Comparison of ENCODE assay signal across 10 cellular contexts in genomic region chr7:155669717-155670505, GRCh38. TPM values are rescaled to one million over a fixed set of nuclear protein-coding genes. Genes with fewer than 3 reads are reported as not detected.
DNase-seq lines count a peak whose midpoint lies in the region; ATAC-seq and TF ChIP-seq lines count a peak whose summit lies in the region.
"Had no signal": no experiment of that assay in that cellular context is flagged by ENCODE, and none has a peak within 500 bp of the region (broad histone marks: within the 10 kb centered on the region; RNA-seq: fewer than 3 reads in every experiment).

No MANE protein-coding gene starts in this region.

- H3K9me3 ChIP-seq in MG63 (no peaks in the 10 kb centered on the region), endodermal cell (ENCODE audit: control insufficient read depth, low read length) (no peaks in the 10 kb centered on the region)

- no peak for DNase-seq in CD14-positive monocyte (ENCODE audit: low spot score)
- DNase-seq in MG63, result peak; percentile 65
- DNase-seq in endodermal cell, result peak; percentile 82
- no peak for DNase-seq in memory B cell (ENCODE audit: low spot score in 2 of 2)
- no peak for DNase-seq in AML-193 (lab: John Stamatoyannopoulos, UW)
- no peak for DNase-seq in HEK293T (ENCODE audit: extremely low spot score)
- DNase-seq in ureter (ENCODE audit: low spot score), result no peak
- DNase-seq: dorsolateral prefrontal cortex; NK-92 treated with Interleukin-12 subunit alpha and Interleukin-12 subunit beta, amount 100 ng/mL, for 24 hours had no signal

- H3K36me3 ChIP-seq in MG63, result peaks cover 4% of the 10 kb centered on the region
- peaks cover 23% of the 10 kb centered on the region for H3K36me3 ChIP-seq in endodermal cell (ENCODE audit: control insufficient read depth, insufficient read depth, low read length)

- no peak overlapping the region for H3K4me3 ChIP-seq in MG63
- H3K4me3 ChIP-seq in endodermal cell (ENCODE audit: low read length), result no peak overlapping the region

- WGBS in endodermal cell (ENCODE audit: insufficient coverage in 1 of 2, insufficient read length in 1 of 2), 2 experiments, result 91 to 93% methylated on average over 7 to 11 of the region's 11 CpGs

- no peak overlapping the region for H3K27ac ChIP-seq in endodermal cell (ENCODE audit: low read depth, low read length)

- H3K4me1 Mint-ChIP-seq in CD14-positive monocyte (peaks cover 11% of the 10 kb centered on the region), endodermal cell (peaks cover 37% of the 10 kb centered on the region), memory B cell (peaks cover 28% of the 10 kb centered on the region)

- H3K27ac Mint-ChIP-seq in CD14-positive monocyte, result peak overlapping the region in 6 of 7 donors; percentile 9 to 60 (median 54)
- peak overlapping the region; percentile 80 for H3K27ac Mint-ChIP-seq in endodermal cell
- H3K27ac Mint-ChIP-seq in memory B cell, result peak overlapping the region; percentile 75

- no peak for TF ChIP-seq CTCF in CD14-positive monocyte (IDR thresholded peaks at IDR 0.05)
- no peak for TF ChIP-seq CTCF in endodermal cell (conservative IDR thresholded peaks at IDR 0.05)

- H3K27me3 Mint-ChIP-seq in CD14-positive monocyte (ENCODE audit: low read depth in 3 of 3) (no peaks in the 10 kb centered on the region), endodermal cell (ENCODE audit: insufficient read depth) (no peaks in the 10 kb centered on the region), memory B cell (no peaks in the 10 kb centered on the region)

- CTCF ChIA-PET in HEK293T (lab: Yijun Ruan, JAX), result no interaction called here

- POLR2A ChIA-PET in HEK293T (lab: Yijun Ruan, JAX), result interaction anchor here (1.0 to 1.2 kb wide), 1 partner anchor 26 kb away, joined by 3 to 4 read pairs; the partner anchor contains the start of gene RBM33

- no peak for ATAC-seq in memory B cell (ENCODE audit: low read depth)
- ATAC-seq in HG03025 (IDR thresholded peaks at IDR 0.05; ENCODE audit: low FRiP score, unreplicated experiment), result no peak

- H3K27me3 ChIP-seq in MG63, result no peaks in the 10 kb centered on the region
- H3K27me3 ChIP-seq in endodermal cell (ENCODE audit: control insufficient read depth, insufficient read depth, low read length, poor library complexity, severe bottlenecking), result no peaks in the 10 kb centered on the region
- H3K27me3 ChIP-seq: dorsolateral prefrontal cortex had no signal

- no peak overlapping the region for H3K9ac ChIP-seq in endodermal cell (ENCODE audit: extremely low read depth, low read length, poor library complexity, severe bottlenecking)

- H3K4me3 Mint-ChIP-seq in CD14-positive monocyte (no peak overlapping the region), endodermal cell (no peak overlapping the region), memory B cell (no peak overlapping the region)

- H3K9me3 Mint-ChIP-seq in CD14-positive monocyte (no peaks in the 10 kb centered on the region), endodermal cell (no peaks in the 10 kb centered on the region), memory B cell (no peaks in the 10 kb centered on the region)

- H3K36me3 Mint-ChIP-seq in CD14-positive monocyte, result peaks cover 48 to 65% of the 10 kb centered on the region in 2 donors
- peaks cover 20% of the 10 kb centered on the region for H3K36me3 Mint-ChIP-seq in endodermal cell (ENCODE audit: low read depth)
- H3K36me3 Mint-ChIP-seq in memory B cell, result peaks cover 8% of the 10 kb centered on the region

- intact Hi-C loops in CD14-positive monocyte (cut with micrococcal nuclease), result no loop called here

- no peaks in the 10 kb centered on the region for H3K4me1 ChIP-seq in endodermal cell (ENCODE audit: control insufficient read depth, insufficient read depth, low read length)

TF ChIP-seq in HEK293T, 16 proteins besides CTCF, POLR2A, EP300 and RAD21:
- no peak for TF ChIP-seq FOXM1 (IDR thresholded peaks at IDR 0.05; ENCODE audit: borderline replicate concordance)
- TF ChIP-seq NFRKB (IDR thresholded peaks at IDR 0.05), result no peak
- TF ChIP-seq ZNF384 (IDR thresholded peaks at IDR 0.05), result no peak
- no peak for TF ChIP-seq CTBP1 (IDR thresholded peaks at IDR 0.05; ENCODE audit: borderline replicate concordance)
- no peak for TF ChIP-seq FOXK2 (IDR thresholded peaks at IDR 0.05)
- TF ChIP-seq SUZ12 (IDR thresholded peaks at IDR 0.05), result no peak
- TF ChIP-seq SP1 (IDR thresholded peaks at IDR 0.05), result no peak
- no peak for TF ChIP-seq LEF1 (IDR thresholded peaks at IDR 0.05; ENCODE audit: borderline replicate concordance)
- TF ChIP-seq L3MBTL2 (conservative IDR thresholded peaks at IDR 0.05), result no peak
- TF ChIP-seq TARDBP (IDR thresholded peaks at IDR 0.05), result no peak
- TF ChIP-seq ELF4 (IDR thresholded peaks at IDR 0.05), result no peak
- no peak for TF ChIP-seq BHLHE40 (IDR thresholded peaks at IDR 0.05; ENCODE audit: borderline replicate concordance)
- TF ChIP-seq HDGF (IDR thresholded peaks at IDR 0.05; ENCODE audit: borderline replicate concordance), result no peak

RNA-seq across cellular contexts. Expression of gene RBM33, which starts 25.4 kb away (rescaled TPM):
- polyA plus RNA-seq in CD14-positive monocyte, result 10 to 100 TPM; 15.0 to 22.2 TPM
- total RNA-seq in MG63 (2014; rRNA removed; shearing (Covaris generic); ENCODE audit: low replicate concordance), result 3.1 and 7.6 TPM in 2 replicates
- 10 to 100 TPM; 86.8 to 87.1 TPM for total RNA-seq in endodermal cell
- polyA plus RNA-seq in endodermal cell (2013, experiment 1 of 2), result 45.7 TPM
- polyA plus RNA-seq in endodermal cell (2013, experiment 2 of 2), result 47.6 TPM
- total RNA-seq in ureter, result 70.8 TPM

Comparison
In these comparisons a context has a peak if more than half of its experiments do, and no peak if none do; other contexts are left out.
1. DNase-seq: peak in MG63 (single experiment) and endodermal cell (single experiment); none in CD14-positive monocyte (single experiment), memory B cell (0 of 2), AML-193 (0 of 2), HEK293T (single experiment) and ureter (single experiment).
2. Peak in every context shown above with its lines, with median percentiles within 50 percentile points of each other: H3K27ac Mint-ChIP-seq.